13 cellular contexts compared by ENCODE assay signal in the genomic region with DNA sequence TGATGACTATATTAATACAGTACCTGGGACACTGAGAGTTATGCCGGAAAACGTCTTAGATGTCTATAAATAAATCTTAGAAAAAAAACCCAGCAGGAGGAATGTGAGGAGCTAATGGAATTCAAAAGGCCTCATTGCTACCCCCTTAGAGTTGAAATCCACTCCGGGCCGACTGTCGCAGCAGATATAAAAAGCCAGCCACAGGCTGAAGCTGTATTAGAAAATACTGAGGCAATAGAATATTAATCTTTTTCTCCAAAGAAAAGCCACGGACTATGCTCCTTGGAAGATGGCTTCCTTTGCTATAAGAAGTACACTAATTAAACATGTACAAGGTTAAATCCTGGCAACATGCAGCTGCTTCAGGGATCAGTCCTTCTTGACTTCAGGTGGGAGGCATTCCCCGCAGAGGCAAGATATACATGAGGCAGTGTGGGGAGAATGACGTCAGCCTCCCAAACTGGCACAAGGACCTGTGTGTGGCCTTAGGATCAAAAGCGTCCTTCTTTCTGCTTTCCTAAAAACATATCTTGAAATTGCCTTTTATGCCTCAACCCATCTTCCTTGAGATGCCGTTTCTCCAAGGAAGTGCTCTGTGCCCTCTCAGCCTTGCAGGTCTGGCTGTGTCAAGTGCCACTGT.
DNase-seq lines count a peak whose midpoint lies in the region; ATAC-seq, FAIRE-seq and TF ChIP-seq lines count a peak whose summit lies in the region.
"Had no signal": no experiment of that assay in that cellular context is flagged by ENCODE, and none has a peak within 500 bp of the region (broad histone marks: within the 10 kb centered on the region; RNA-seq: fewer than 3 reads in every experiment).

No MANE protein-coding gene starts in this region.

- no peaks in the 10 kb centered on the region for H3K27me3 Mint-ChIP-seq in osteocyte (ENCODE audit: unreplicated experiment)

- TF ChIP-seq POLR2A in GM12891 (IDR thresholded peaks at IDR 0.05; ENCODE audit: low read depth, low read length), result no peak

- TF ChIP-seq CTCF in SK-N-SH (IDR thresholded peaks at IDR 0.05), result no peak
- no peak for TF ChIP-seq CTCF in osteocyte (IDR thresholded peaks at IDR 0.05)

- no peaks in the 10 kb centered on the region for H3K9me2 ChIP-seq in SK-N-SH

- H3K79me2 ChIP-seq in SK-N-SH (ENCODE audit: insufficient read depth), result no peaks in the 10 kb centered on the region

- H3K9me3 Mint-ChIP-seq in osteocyte (ENCODE audit: unreplicated experiment), result no peaks in the 10 kb centered on the region
- H3K9me3 Mint-ChIP-seq: activated T-helper 17 cell treated with anti-CD3 and anti-CD28 coated beads, Interleukin-2, amount 50 U/mL, for 72 hours had no signal

- H3K4me3 ChIP-seq in SK-N-SH (ENCODE audit: low read depth in 2 of 2, low read length in 1 of 2) (no peak overlapping the region), iPS-18a (ENCODE audit: low read length) (no peak overlapping the region)

- no peak; the same call in 2 of the 3 replicates for ATAC-seq in SK-N-SH treated with all-trans-retinoic acid at 6 μM for 48 hours
- no peak for ATAC-seq in HG03457 (IDR thresholded peaks at IDR 0.05; ENCODE audit: unreplicated experiment)
- ATAC-seq: activated T-helper 17 cell treated with anti-CD3 and anti-CD28 coated beads, Interleukin-2, amount 50 U/mL, for 72 hours had no signal

- H3K4me2 ChIP-seq in SK-N-SH, result no peak overlapping the region

- H3K36me3 ChIP-seq in SK-N-SH (replicated peaks in 1 of 2; ENCODE audit: control insufficient read depth in 1 of 2, insufficient read depth in 2 of 2, low read length in 1 of 2) (peaks cover 56 to 68% of the 10 kb centered on the region in 2 experiments), iPS-18a (ENCODE audit: control insufficient read depth, low read depth, low read length) (no peaks in the 10 kb centered on the region)

- no peak overlapping the region for H2AFZ ChIP-seq in SK-N-SH (ENCODE audit: low read depth)

- H3K27me3 ChIP-seq in SK-N-SH (ENCODE audit: insufficient read depth) (no peaks in the 10 kb centered on the region), iPS-18a (ENCODE audit: control insufficient read depth, insufficient read depth, low read length) (no peaks in the 10 kb centered on the region)

- H3K27ac ChIP-seq in SK-N-SH (ENCODE audit: low read depth in 2 of 2, low read length in 1 of 2), result no peak overlapping the region; a peak in 1 of 4 replicates
- H3K27ac ChIP-seq in iPS-18a (ENCODE audit: low read length), result no peak overlapping the region
- H3K27ac ChIP-seq: 22Rv1 had no signal

- WGBS in SK-N-SH (ENCODE audit: low lambda C conversion rate), result 93% methylated on average over 10 of the region's 10 CpGs

- H4K20me1 ChIP-seq in SK-N-SH (ENCODE audit: insufficient read depth), result no peaks in the 10 kb centered on the region

- no peak for TF ChIP-seq RAD21 in SK-N-SH (IDR thresholded peaks at IDR 0.05; ENCODE audit: low read length)

- H3K9ac ChIP-seq in SK-N-SH (no peak overlapping the region), iPS-18a (ENCODE audit: low read length) (peak overlapping the region; percentile 1)

- FAIRE-seq in GM12891 (lab: Jason Lieb, UNC), result no peak

- no peaks in the 10 kb centered on the region for H3K4me1 ChIP-seq in SK-N-SH (ENCODE audit: control insufficient read depth in 1 of 2, insufficient read depth in 2 of 2, low read depth in 1 of 2, low read length in 1 of 2)
- H3K4me1 ChIP-seq in iPS-18a (ENCODE audit: control insufficient read depth, low read depth, low read length), result peaks cover 25% of the 10 kb centered on the region

- peak overlapping the region; percentile 91 for H3K27ac Mint-ChIP-seq in osteocyte (ENCODE audit: unreplicated experiment)
- H3K27ac Mint-ChIP-seq: activated T-helper 17 cell treated with anti-CD3 and anti-CD28 coated beads, Interleukin-2, amount 50 U/mL, for 72 hours had no signal

- H3K36me3 Mint-ChIP-seq in osteocyte (ENCODE audit: unreplicated experiment), result peaks cover 44% of the 10 kb centered on the region

- DNase-seq in SK-N-SH (no peak), osteocyte (ENCODE audit: extremely low spot score, unreplicated experiment) (no peak), SKM-1 (lab: John Stamatoyannopoulos, UW; ENCODE audit: unreplicated experiment) (no peak), GM12891 (ENCODE audit: insufficient read length, low spot score) (no peak), Ammon's horn (ENCODE audit: low spot score) (no peak)
- DNase-seq: activated CD4-positive, alpha-beta T cell treated with anti-CD3 and anti-CD28 coated beads for 48 hours; cerebellar nuclear complex; islet precursor cell had no signal

- CTCF ChIA-PET in SK-N-SH (lab: Yijun Ruan, JAX), result interaction anchor here (1.2 to 2.0 kb wide), 4 partner anchors 10 to 292 kb away, joined by 3 to 7 read pairs (median 6); no protein-coding TSS in a partner anchor

- no peaks in the 10 kb centered on the region for H3K9me3 ChIP-seq in SK-N-SH
- no peaks in the 10 kb centered on the region for H3K9me3 ChIP-seq in iPS-18a (ENCODE audit: control insufficient read depth, low read depth, low read length)

- peaks cover 31% of the 10 kb centered on the region for H3K4me1 Mint-ChIP-seq in osteocyte (ENCODE audit: unreplicated experiment)
- H3K4me1 Mint-ChIP-seq: activated T-helper 17 cell treated with anti-CD3 and anti-CD28 coated beads, Interleukin-2, amount 50 U/mL, for 72 hours had no signal

- H3F3A ChIP-seq in SK-N-SH (replicated peaks; ENCODE audit: insufficient read depth), result no peaks in the 10 kb centered on the region

- POLR2A ChIA-PET in SK-N-SH (lab: Yijun Ruan, JAX), result no interaction called here

- no peak for TF ChIP-seq EP300 in SK-N-SH (IDR thresholded peaks at IDR 0.05; ENCODE audit: borderline replicate concordance in 1 of 2, low read depth in 1 of 2, low read length in 1 of 2)

- H3K4me3 Mint-ChIP-seq in osteocyte (ENCODE audit: unreplicated experiment), result peak overlapping the region; percentile 20
- H3K4me3 Mint-ChIP-seq: activated T-helper 17 cell treated with anti-CD3 and anti-CD28 coated beads, Interleukin-2, amount 50 U/mL, for 72 hours had no signal

TF ChIP-seq in SK-N-SH treated with all-trans-retinoic acid at 6 μM for 48 hours, 23 proteins besides CTCF, POLR2A, EP300 and RAD21:
- TF ChIP-seq ISL1 (CRISPR knock-in tag; IDR thresholded peaks at IDR 0.05), result peak; percentile 55; the same call in 1 of the 2 replicates
- no peak for TF ChIP-seq ZC3H10 (CRISPR knock-in tag; IDR thresholded peaks at IDR 0.05)
TF ChIP-seq in SK-N-SH treated with all-trans-retinoic acid at 6 μM for 48 hours: peak in this region for 1.

TF ChIP-seq in SK-N-SH, 30 proteins besides CTCF, POLR2A, EP300 and RAD21 (continues in another document):
- TF ChIP-seq, protein P1, sequence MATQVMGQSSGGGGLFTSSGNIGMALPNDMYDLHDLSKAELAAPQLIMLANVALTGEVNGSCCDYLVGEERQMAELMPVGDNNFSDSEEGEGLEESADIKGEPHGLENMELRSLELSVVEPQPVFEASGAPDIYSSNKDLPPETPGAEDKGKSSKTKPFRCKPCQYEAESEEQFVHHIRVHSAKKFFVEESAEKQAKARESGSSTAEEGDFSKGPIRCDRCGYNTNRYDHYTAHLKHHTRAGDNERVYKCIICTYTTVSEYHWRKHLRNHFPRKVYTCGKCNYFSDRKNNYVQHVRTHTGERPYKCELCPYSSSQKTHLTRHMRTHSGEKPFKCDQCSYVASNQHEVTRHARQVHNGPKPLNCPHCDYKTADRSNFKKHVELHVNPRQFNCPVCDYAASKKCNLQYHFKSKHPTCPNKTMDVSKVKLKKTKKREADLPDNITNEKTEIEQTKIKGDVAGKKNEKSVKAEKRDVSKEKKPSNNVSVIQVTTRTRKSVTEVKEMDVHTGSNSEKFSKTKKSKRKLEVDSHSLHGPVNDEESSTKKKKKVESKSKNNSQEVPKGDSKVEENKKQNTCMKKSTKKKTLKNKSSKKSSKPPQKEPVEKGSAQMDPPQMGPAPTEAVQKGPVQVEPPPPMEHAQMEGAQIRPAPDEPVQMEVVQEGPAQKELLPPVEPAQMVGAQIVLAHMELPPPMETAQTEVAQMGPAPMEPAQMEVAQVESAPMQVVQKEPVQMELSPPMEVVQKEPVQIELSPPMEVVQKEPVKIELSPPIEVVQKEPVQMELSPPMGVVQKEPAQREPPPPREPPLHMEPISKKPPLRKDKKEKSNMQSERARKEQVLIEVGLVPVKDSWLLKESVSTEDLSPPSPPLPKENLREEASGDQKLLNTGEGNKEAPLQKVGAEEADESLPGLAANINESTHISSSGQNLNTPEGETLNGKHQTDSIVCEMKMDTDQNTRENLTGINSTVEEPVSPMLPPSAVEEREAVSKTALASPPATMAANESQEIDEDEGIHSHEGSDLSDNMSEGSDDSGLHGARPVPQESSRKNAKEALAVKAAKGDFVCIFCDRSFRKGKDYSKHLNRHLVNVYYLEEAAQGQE (IDR thresholded peaks at IDR 0.05; ENCODE audit: low read depth, low read length), result no peak
- TF ChIP-seq MXI1 (IDR thresholded peaks at IDR 0.05; ENCODE audit: low read depth, low read length), result no peak
- no peak for TF ChIP-seq TAF1 (IDR thresholded peaks at IDR 0.05; ENCODE audit: borderline replicate concordance, low read depth, low read length)

TF ChIP-seq in GM12891, 5 proteins besides CTCF, POLR2A, EP300 and RAD21:
- TF ChIP-seq POU2F2 (IDR thresholded peaks at IDR 0.05; ENCODE audit: low read depth, low read length) (no peak), TAF1 (IDR thresholded peaks at IDR 0.05; ENCODE audit: low read depth, low read length) (no peak), POLR2AphosphoS5 (IDR thresholded peaks at IDR 0.05; ENCODE audit: low read depth, low read length) (no peak), PAX5 (IDR thresholded peaks at IDR 0.05; ENCODE audit: insufficient read depth, low read length, severe bottlenecking) (no peak), SPI1 (IDR thresholded peaks at IDR 0.05; ENCODE audit: low read depth, low read length) (no peak)
